In the genomic region with DNA sequence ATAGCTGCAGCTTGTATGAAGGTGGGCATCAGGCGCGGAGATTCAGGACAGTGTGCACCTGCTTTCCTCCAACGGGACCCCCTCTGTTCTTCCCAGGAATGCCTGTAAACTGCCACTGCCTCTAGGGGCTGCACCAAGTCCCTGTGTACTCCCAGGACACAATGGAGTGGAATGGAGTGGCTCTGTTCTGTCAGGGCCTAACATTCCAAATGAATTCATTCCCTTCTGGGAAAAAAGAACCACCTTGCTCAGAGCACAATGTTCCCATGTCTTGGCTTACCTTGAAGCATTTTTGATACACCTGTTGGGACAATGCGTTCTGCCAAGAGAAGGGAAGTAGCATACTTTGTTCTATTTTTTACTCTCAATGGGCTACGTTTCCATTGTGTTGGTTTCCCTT, we compare ENCODE assay signal across 15 cellular contexts.
DNase-seq lines count a peak whose midpoint lies in the region; ATAC-seq and TF ChIP-seq lines count a peak whose summit lies in the region.
"Had no signal": no experiment of that assay in that cellular context is flagged by ENCODE, and none has a peak within 500 bp of the region (broad histone marks: within the 10 kb centered on the region; RNA-seq: fewer than 3 reads in every experiment).

No MANE protein-coding gene starts in this region.

- H3K27me3 ChIP-seq in sigmoid colon (no peaks in the 10 kb centered on the region), testis (no peaks in the 10 kb centered on the region)

- intact Hi-C loops in left ventricle myocardium superior (cut with micrococcal nuclease): no loop called here
- intact Hi-C loops in sigmoid colon (cut with DNase I): loop anchor here (5.0 kb wide), 1 partner anchor 46 kb away; no protein-coding TSS in a partner anchor
- intact Hi-C loops in testis (cut with DNase I; ENCODE audit: low total_unique reads): no loop called here

- peak in 1 of 4 donors; percentile 51 for TF ChIP-seq EP300 in sigmoid colon (IDR thresholded peaks at IDR 0.05)

- H3K4me1 ChIP-seq in sigmoid colon (peaks cover 0 to 28% (median 12%) of the 10 kb centered on the region in 4 donors), testis (peaks cover 22% of the 10 kb centered on the region)

- H3K36me3 ChIP-seq in sigmoid colon (no peaks in the 10 kb centered on the region), testis (ENCODE audit: low read depth, missing control alignments) (no peaks in the 10 kb centered on the region)

- H3K27ac ChIP-seq in sigmoid colon: peak overlapping the region; percentile 53 to 74 (median 65)
- peak overlapping the region in 1 of 2 donors; percentile 42 for H3K27ac ChIP-seq in testis
- H3K27ac ChIP-seq: epithelial cell of prostate, HL-60 had no signal

- WGBS in sigmoid colon, 2 donors: 65 to 71% methylated on average over 5 of the region's 5 CpGs
- WGBS in testis, 2 donors: 33 to 41% methylated on average over 5 of the region's 5 CpGs

- H3K9me3 ChIP-seq in sigmoid colon (no peaks in the 10 kb centered on the region), testis (no peaks in the 10 kb centered on the region)

- DNase-seq in G401 (ENCODE audit: low spot score) (peak; percentile 85), astrocyte of the cerebellum (ENCODE audit: low read depth) (no peak), left ventricle myocardium superior (no peak), sigmoid colon (no peak), testis (no peak), omental fat pad (ENCODE audit: low spot score) (no peak)
- no peak for DNase-seq in stimulated activated CD4-positive, alpha-beta T cell treated with anti-CD3 and anti-CD28 coated beads, Interleukin-12 subunit alpha, Interleukin-12 subunit beta, amount 100 ng/mL, for 4 hours
- DNase-seq: activated CD4-positive, alpha-beta T cell treated with anti-CD3 and anti-CD28 coated beads, Interleukin-2, amount 10 ng/mL, durations not matched to agents 24 days and 14 days; AML-193; DMS153; naive B cell; NCI-H2171 had no signal

- ATAC-seq in left ventricle myocardium superior (peak; percentile 38), omental fat pad (ENCODE audit: low FRiP score) (no peak), GM18907 (IDR thresholded peaks at IDR 0.05; ENCODE audit: unreplicated experiment) (no peak)

- H3K4me3 ChIP-seq in astrocyte of the cerebellum (ENCODE audit: low read depth, low read length) (no peak overlapping the region), sigmoid colon (peak overlapping the region in 1 of 4 donors; percentile 1), testis (no peak overlapping the region)

- in situ Hi-C loops in G401 (cut with HindIII; ENCODE audit: low sequenced_read_pairs): no loop called here
- in situ Hi-C loops in astrocyte of the cerebellum (cut with HindIII; ENCODE audit: low sequenced_read_pairs): no loop called here

- TF ChIP-seq POLR2A in sigmoid colon (IDR thresholded peaks at IDR 0.05): no peak
- TF ChIP-seq POLR2A in testis (IDR thresholded peaks at IDR 0.05): no peak

- TF ChIP-seq CTCF in astrocyte of the cerebellum (IDR thresholded peaks at IDR 0.05; ENCODE audit: low read depth, low read length, missing control alignments): peak; percentile 24
- no peak for TF ChIP-seq CTCF in sigmoid colon (IDR thresholded peaks at IDR 0.05)
- no peak for TF ChIP-seq CTCF in testis (IDR thresholded peaks at IDR 0.05)
- TF ChIP-seq CTCF in omental fat pad (IDR thresholded peaks at IDR 0.05): no peak
